8 cellular contexts compared by ENCODE assay signal in genomic region chr12:105053116-105053572, GRCh38. TPM values are rescaled to one million over a fixed set of nuclear protein-coding genes. Genes with fewer than 3 reads are reported as not detected.
DNase-seq lines count a peak whose midpoint lies in the region; ATAC-seq lines count a peak whose summit lies in the region.

No MANE protein-coding gene starts in this region.

- ATAC-seq in HG03135 (IDR thresholded peaks at IDR 0.05; ENCODE audit: unreplicated experiment) (peak; percentile 56), left colon (peak; percentile 84), GM19023 (IDR thresholded peaks at IDR 0.05; ENCODE audit: unreplicated experiment) (no peak)
- ATAC-seq in central memory CD8-positive, alpha-beta T cell (replicated peaks; ENCODE audit: extremely low read depth, poor library complexity, severe bottlenecking), result peak; percentile 64

- H3K27ac Mint-ChIP-seq in central memory CD8-positive, alpha-beta T cell (ENCODE audit: low read depth), result no peak overlapping the region

- H3K4me3 Mint-ChIP-seq in central memory CD8-positive, alpha-beta T cell, result no peak overlapping the region

- H3K4me1 Mint-ChIP-seq in central memory CD8-positive, alpha-beta T cell, result peaks cover 5% of the 10 kb centered on the region

- intact Hi-C loops in left colon (cut with DNase I, micrococcal nuclease), result loop anchor here in 1 of 2 donors (2.0 kb wide), 1 partner anchor 670 kb away; no protein-coding TSS in a partner anchor

- H3K27me3 Mint-ChIP-seq in central memory CD8-positive, alpha-beta T cell, result no peaks in the 10 kb centered on the region

- no peaks in the 10 kb centered on the region for H3K9me3 Mint-ChIP-seq in central memory CD8-positive, alpha-beta T cell

- DNase-seq in ELR (ENCODE audit: low read depth) (peak; percentile 81), NCI-H446 (lab: John Stamatoyannopoulos, UW) (peak; percentile 75 to 88), left colon (peak; percentile 54 to 81)
- peak; percentile 63 for DNase-seq in activated CD4-positive, CD25-positive, alpha-beta regulatory T cell treated with anti-CD3 and anti-CD28 coated beads, Interleukin-2, amount 50 U/mL, for 16 hours (ENCODE audit: low read depth, low spot score)
- peak; percentile 55 to 70 for DNase-seq in central memory CD8-positive, alpha-beta T cell (ENCODE audit: low spot score in 2 of 2)
- DNase-seq in stimulated activated CD4-positive, alpha-beta T cell treated with anti-CD3 and anti-CD28 coated beads, Interleukin-4, amount 100 ng/mL, for 1 hour, result peak; percentile 70

- H3K36me3 Mint-ChIP-seq in central memory CD8-positive, alpha-beta T cell (ENCODE audit: insufficient read depth), result no peaks in the 10 kb centered on the region

RNA-seq across cellular contexts. Expression of gene ALDH1L2, which starts 31.1 kb away (rescaled TPM):
- 1 to 10 TPM; 1.2 to 3.1 TPM for total RNA-seq in left colon

RNA-seq across cellular contexts. Expression of gene WASHC4, which starts 54.4 kb away (rescaled TPM):
- total RNA-seq in left colon, result 10 to 100 TPM; 34.4 to 36.5 TPM
